Comparison of ENCODE assay signal across 10 cellular contexts in the genomic region with DNA sequence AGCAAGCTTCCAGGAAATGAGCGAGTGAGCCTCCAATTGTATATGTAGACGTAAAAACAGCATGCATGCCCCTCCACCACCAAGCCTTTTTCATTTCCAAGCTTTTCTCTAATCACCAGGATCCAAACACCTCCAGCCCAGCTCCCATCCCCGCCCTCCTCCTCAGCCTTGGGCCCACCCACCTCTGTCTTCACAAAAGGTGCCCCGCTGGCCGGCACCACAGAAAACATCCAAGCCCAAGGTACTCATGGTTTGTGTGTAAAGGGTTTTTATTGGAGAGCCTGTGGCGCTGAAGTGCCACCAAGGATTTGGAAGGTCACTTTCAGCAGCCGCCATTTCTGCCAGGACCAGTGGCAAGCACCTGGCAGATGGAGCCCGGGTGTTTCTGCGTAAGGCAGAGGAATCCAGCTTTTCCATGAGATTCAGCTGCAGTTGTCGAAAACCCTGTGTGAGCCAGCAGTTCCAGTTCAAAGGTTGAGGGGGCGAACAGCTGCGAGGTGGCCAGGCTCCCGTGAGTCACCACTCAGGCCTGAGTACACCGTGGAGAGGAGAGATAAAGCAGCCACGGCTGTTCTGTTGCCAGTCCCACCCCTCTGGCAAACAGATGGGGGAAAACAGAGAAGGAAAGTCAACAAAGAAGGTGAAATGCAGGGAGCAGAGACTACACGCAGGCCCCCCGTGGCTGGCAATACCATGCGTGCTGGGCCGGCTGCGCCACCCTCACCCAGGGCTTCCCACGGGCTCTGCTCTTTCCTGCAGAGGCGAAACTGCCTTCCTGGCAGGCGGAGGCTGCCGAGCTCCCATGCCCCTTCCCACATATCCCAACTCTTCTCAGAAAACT. TPM values are rescaled to one million over a fixed set of nuclear protein-coding genes. Genes with fewer than 3 reads are reported as not detected.
DNase-seq lines count a peak whose midpoint lies in the region; ATAC-seq and TF ChIP-seq lines count a peak whose summit lies in the region.
"Had no signal": no experiment of that assay in that cellular context is flagged by ENCODE, and none has a peak within 500 bp of the region (broad histone marks: within the 10 kb centered on the region; RNA-seq: fewer than 3 reads in every experiment).

No MANE protein-coding gene starts in this region.

- H3K36me3 Mint-ChIP-seq in CD4-positive, alpha-beta T cell (ENCODE audit: low read depth), result no peaks in the 10 kb centered on the region

- in situ Hi-C loops in astrocyte of the cerebellum (cut with HindIII; ENCODE audit: low sequenced_read_pairs), result no loop called here

- H3K9ac ChIP-seq in liver (ENCODE audit: low read depth in 1 of 2, low read length in 2 of 2), result peak overlapping the region in 1 of 2 donors; percentile 79

- TF ChIP-seq RAD21 in liver (IDR thresholded peaks at IDR 0.05), result peak; percentile 58 to 67

- DNase-seq in NCI-H1092 treated with DMSO at 0.1 percent for 48 hours (lab: John Stamatoyannopoulos, UW) (peak; percentile 87), astrocyte of the cerebellum (ENCODE audit: low read depth) (peak; percentile 66), upper lobe of right lung (peak; percentile 77), NOMO-1 treated with dmso at 0.1 percent for 144 hours (lab: John Stamatoyannopoulos, UW; ENCODE audit: unreplicated experiment) (no peak)
- no peak for DNase-seq in CD4-positive, alpha-beta T cell
- DNase-seq in activated CD4-positive, alpha-beta T cell treated with anti-CD3 and anti-CD28 coated beads, Interleukin-2, amount 50 U/mL, for 48 hours, result no peak

- CTCF ChIA-PET in CD4-positive, alpha-beta T cell (lab: Charles Lee), result no interaction called here

- no peaks in the 10 kb centered on the region for H3K27me3 Mint-ChIP-seq in CD4-positive, alpha-beta T cell
- H3K27me3 Mint-ChIP-seq: dendritic cell treated with granulocyte-macrophage colony-stimulating factor and Interleukin-4, amounts not matched to agents 40 ng/mL and 50 ng/mL, for 4 days had no signal

- intact Hi-C loops in upper lobe of right lung (cut with DNase I), result no loop called here
- intact Hi-C loops in CD4-positive, alpha-beta T cell (cut with DNase I, micrococcal nuclease), result no loop called here

- TF ChIP-seq CTCF in astrocyte of the cerebellum (IDR thresholded peaks at IDR 0.05; ENCODE audit: low read depth, low read length, missing control alignments) (no peak), liver (IDR thresholded peaks at IDR 0.05; ENCODE audit: low read depth, low read length, missing input control) (no peak), upper lobe of right lung (IDR thresholded peaks at IDR 0.05) (no peak)
- no peak for TF ChIP-seq CTCF in CD4-positive, alpha-beta T cell (IDR thresholded peaks at IDR 0.05)

- ATAC-seq in upper lobe of right lung (peak; percentile 83), HG02973 (IDR thresholded peaks at IDR 0.05; ENCODE audit: unreplicated experiment) (no peak)
- no peak for ATAC-seq in CD4-positive, alpha-beta T cell (ENCODE audit: poor library complexity)

- 37% methylated on average over 24 of the region's 24 CpGs for WGBS in liver

- no peak overlapping the region for H3K4me3 Mint-ChIP-seq in CD4-positive, alpha-beta T cell
- H3K4me3 Mint-ChIP-seq: dendritic cell treated with granulocyte-macrophage colony-stimulating factor and Interleukin-4, amounts not matched to agents 40 ng/mL and 50 ng/mL, for 4 days had no signal

- no peaks in the 10 kb centered on the region for H3K4me1 Mint-ChIP-seq in CD4-positive, alpha-beta T cell (ENCODE audit: low read depth)

- H3K9me3 Mint-ChIP-seq in CD4-positive, alpha-beta T cell, result no peaks in the 10 kb centered on the region
- H3K9me3 Mint-ChIP-seq: dendritic cell treated with granulocyte-macrophage colony-stimulating factor and Interleukin-4, amounts not matched to agents 40 ng/mL and 50 ng/mL, for 4 days had no signal

- no peak overlapping the region for H3K4me3 ChIP-seq in astrocyte of the cerebellum (ENCODE audit: low read depth, low read length)
- peak overlapping the region in 1 of 3 donors; percentile 12 for H3K4me3 ChIP-seq in liver (ENCODE audit: low read depth in 1 of 3, low read length in 3 of 3)
- H3K4me3 ChIP-seq in upper lobe of right lung, result no peak overlapping the region
- H3K4me3 ChIP-seq: SK-N-MC had no signal

- H3K4me1 ChIP-seq in liver (ENCODE audit: control insufficient read depth in 4 of 4, insufficient read depth in 4 of 4, low read length in 3 of 4) (peaks cover 10 to 37% (median 24%) of the 10 kb centered on the region in 4 donors), upper lobe of right lung (peaks cover 10% of the 10 kb centered on the region)

- H3K27ac Mint-ChIP-seq in CD4-positive, alpha-beta T cell, result no peak overlapping the region
- H3K27ac Mint-ChIP-seq: dendritic cell treated with granulocyte-macrophage colony-stimulating factor and Interleukin-4, amounts not matched to agents 40 ng/mL and 50 ng/mL, for 4 days had no signal

- POLR2A ChIA-PET in CD4-positive, alpha-beta T cell (lab: Charles Lee), result no interaction called here

- H3K36me3 ChIP-seq in liver (ENCODE audit: control insufficient read depth in 4 of 4, insufficient read depth in 3 of 4, low read depth in 1 of 4, low read length in 3 of 4) (no peaks in the 10 kb centered on the region), upper lobe of right lung (no peaks in the 10 kb centered on the region)

- H3K27me3 ChIP-seq in liver (ENCODE audit: control insufficient read depth in 4 of 4, insufficient read depth in 4 of 4, low read length in 3 of 4) (no peaks in the 10 kb centered on the region), upper lobe of right lung (no peaks in the 10 kb centered on the region)
- no peaks in the 10 kb centered on the region for H3K27me3 ChIP-seq in CD4-positive, alpha-beta T cell (ENCODE audit: control insufficient read depth, insufficient read depth, low read length)

- H3K9me3 ChIP-seq in liver (ENCODE audit: control insufficient read depth in 4 of 4, low read length in 3 of 4), result no peaks in the 10 kb centered on the region
- no peaks in the 10 kb centered on the region for H3K9me3 ChIP-seq in upper lobe of right lung
- H3K9me3 ChIP-seq in CD4-positive, alpha-beta T cell (ENCODE audit: control insufficient read depth, low read length), result no peaks in the 10 kb centered on the region

- H3K27ac ChIP-seq in liver (ENCODE audit: low read depth in 1 of 2, low read length in 2 of 2) (peak overlapping the region; percentile 81 to 91), upper lobe of right lung (peak overlapping the region; percentile 45)
- H3K27ac ChIP-seq in CD4-positive, alpha-beta T cell (ENCODE audit: low read depth, low read length), result no peak overlapping the region
- H3K27ac ChIP-seq: SK-N-MC had no signal

TF ChIP-seq in liver, 16 proteins besides CTCF, POLR2A, EP300 and RAD21 (continues in another document):
- TF ChIP-seq GABPA (IDR thresholded peaks at IDR 0.05 in 1 of 2, conservative IDR thresholded peaks at IDR 0.05 in 1 of 2) (peak in 1 of 2 donors; percentile 60), FOXA1 (IDR thresholded peaks at IDR 0.05) (peak; percentile 99), YY1 (IDR thresholded peaks at IDR 0.05) (peak; percentile 96), HNF4G (IDR thresholded peaks at IDR 0.05) (peak; percentile 64), SP1 (IDR thresholded peaks at IDR 0.05) (peak; percentile 97), TAF1 (conservative IDR thresholded peaks at IDR 0.05) (no peak), HNF4A (conservative IDR thresholded peaks at IDR 0.05) (peak; percentile 94 to 98)
- TF ChIP-seq, protein P1, sequence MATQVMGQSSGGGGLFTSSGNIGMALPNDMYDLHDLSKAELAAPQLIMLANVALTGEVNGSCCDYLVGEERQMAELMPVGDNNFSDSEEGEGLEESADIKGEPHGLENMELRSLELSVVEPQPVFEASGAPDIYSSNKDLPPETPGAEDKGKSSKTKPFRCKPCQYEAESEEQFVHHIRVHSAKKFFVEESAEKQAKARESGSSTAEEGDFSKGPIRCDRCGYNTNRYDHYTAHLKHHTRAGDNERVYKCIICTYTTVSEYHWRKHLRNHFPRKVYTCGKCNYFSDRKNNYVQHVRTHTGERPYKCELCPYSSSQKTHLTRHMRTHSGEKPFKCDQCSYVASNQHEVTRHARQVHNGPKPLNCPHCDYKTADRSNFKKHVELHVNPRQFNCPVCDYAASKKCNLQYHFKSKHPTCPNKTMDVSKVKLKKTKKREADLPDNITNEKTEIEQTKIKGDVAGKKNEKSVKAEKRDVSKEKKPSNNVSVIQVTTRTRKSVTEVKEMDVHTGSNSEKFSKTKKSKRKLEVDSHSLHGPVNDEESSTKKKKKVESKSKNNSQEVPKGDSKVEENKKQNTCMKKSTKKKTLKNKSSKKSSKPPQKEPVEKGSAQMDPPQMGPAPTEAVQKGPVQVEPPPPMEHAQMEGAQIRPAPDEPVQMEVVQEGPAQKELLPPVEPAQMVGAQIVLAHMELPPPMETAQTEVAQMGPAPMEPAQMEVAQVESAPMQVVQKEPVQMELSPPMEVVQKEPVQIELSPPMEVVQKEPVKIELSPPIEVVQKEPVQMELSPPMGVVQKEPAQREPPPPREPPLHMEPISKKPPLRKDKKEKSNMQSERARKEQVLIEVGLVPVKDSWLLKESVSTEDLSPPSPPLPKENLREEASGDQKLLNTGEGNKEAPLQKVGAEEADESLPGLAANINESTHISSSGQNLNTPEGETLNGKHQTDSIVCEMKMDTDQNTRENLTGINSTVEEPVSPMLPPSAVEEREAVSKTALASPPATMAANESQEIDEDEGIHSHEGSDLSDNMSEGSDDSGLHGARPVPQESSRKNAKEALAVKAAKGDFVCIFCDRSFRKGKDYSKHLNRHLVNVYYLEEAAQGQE (IDR thresholded peaks at IDR 0.05), result peak; percentile 89
- TF ChIP-seq, protein P2, sequence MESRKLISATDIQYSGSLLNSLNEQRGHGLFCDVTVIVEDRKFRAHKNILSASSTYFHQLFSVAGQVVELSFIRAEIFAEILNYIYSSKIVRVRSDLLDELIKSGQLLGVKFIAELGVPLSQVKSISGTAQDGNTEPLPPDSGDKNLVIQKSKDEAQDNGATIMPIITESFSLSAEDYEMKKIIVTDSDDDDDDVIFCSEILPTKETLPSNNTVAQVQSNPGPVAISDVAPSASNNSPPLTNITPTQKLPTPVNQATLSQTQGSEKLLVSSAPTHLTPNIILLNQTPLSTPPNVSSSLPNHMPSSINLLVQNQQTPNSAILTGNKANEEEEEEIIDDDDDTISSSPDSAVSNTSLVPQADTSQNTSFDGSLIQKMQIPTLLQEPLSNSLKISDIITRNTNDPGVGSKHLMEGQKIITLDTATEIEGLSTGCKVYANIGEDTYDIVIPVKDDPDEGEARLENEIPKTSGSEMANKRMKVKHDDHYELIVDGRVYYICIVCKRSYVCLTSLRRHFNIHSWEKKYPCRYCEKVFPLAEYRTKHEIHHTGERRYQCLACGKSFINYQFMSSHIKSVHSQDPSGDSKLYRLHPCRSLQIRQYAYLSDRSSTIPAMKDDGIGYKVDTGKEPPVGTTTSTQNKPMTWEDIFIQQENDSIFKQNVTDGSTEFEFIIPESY (IDR thresholded peaks at IDR 0.05), result peak; percentile 96
- TF ChIP-seq, protein P3, sequence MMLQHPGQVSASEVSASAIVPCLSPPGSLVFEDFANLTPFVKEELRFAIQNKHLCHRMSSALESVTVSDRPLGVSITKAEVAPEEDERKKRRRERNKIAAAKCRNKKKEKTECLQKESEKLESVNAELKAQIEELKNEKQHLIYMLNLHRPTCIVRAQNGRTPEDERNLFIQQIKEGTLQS (IDR thresholded peaks at IDR 0.05), result peak; percentile 96

RNA-seq across cellular contexts. Expression of a gene that starts 38.2 kb away (rescaled TPM):
- 1 to 10 TPM; 2.5 to 3.8 TPM for total RNA-seq in liver
- polyA plus RNA-seq in liver, result 1 to 10 TPM; 3.7 to 4.5 TPM
- 62.9 TPM for total RNA-seq in upper lobe of right lung
- 1 to 10 TPM; 3.4 to 3.6 TPM for total RNA-seq in CD4-positive, alpha-beta T cell

Comparison
In these comparisons a context has a peak if more than half of its experiments do, and no peak if none do; other contexts are left out.
1. DNase-seq: peak in NCI-H1092 treated with DMSO at 0.1 percent for 48 hours (single experiment), astrocyte of the cerebellum (single experiment) and upper lobe of right lung (single experiment); none in CD4-positive, alpha-beta T cell (0 of 10), NOMO-1 treated with dmso at 0.1 percent for 144 hours (single experiment) and activated CD4-positive, alpha-beta T cell treated with anti-CD3 and anti-CD28 coated beads, Interleukin-2, amount 50 U/mL, for 48 hours (0 of 2).
2. RNA of a gene that starts 38.2 kb away (total RNA-seq): 62.9 TPM in upper lobe of right lung (single experiment); 2.5 to 3.8 TPM in liver and 3.4 to 3.6 TPM in CD4-positive, alpha-beta T cell; every median in the first group is over 10 times any median in the second.